Comparison of ENCODE assay signal across 7 cellular contexts in the genomic region with DNA sequence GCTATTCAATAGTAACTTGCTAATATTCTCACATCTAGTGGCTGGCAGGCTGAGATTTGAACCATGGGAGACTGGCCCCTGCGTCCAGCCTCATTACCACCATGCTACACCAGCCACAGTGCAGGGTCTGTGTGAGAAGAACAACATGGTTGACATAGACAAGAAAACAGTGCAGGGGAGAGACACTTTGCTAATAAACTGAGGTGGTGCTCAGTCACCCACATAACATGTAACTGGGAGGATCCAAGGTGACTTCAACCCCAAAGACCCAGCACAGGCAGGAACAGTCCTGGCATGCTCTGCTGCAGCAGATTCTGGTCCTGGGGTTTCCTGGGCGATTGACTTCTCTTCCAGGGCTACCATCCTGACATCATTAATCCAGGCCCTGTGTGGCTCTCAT.
"Had no signal": no experiment of that assay in that cellular context is flagged by ENCODE, and none has a peak within 500 bp of the region (broad histone marks: within the 10 kb centered on the region; RNA-seq: fewer than 3 reads in every experiment).

No MANE protein-coding gene starts in this region.

- H3K4me3 ChIP-seq: GM12878 had no signal

- FAIRE-seq: GM12878, GM12891, GM12892, GM18507, GM19239 had no signal

- DNase-seq: GDM1, GF-D8 had no signal
